ENCODE assay signal across 10 cellular contexts in the genomic region with DNA sequence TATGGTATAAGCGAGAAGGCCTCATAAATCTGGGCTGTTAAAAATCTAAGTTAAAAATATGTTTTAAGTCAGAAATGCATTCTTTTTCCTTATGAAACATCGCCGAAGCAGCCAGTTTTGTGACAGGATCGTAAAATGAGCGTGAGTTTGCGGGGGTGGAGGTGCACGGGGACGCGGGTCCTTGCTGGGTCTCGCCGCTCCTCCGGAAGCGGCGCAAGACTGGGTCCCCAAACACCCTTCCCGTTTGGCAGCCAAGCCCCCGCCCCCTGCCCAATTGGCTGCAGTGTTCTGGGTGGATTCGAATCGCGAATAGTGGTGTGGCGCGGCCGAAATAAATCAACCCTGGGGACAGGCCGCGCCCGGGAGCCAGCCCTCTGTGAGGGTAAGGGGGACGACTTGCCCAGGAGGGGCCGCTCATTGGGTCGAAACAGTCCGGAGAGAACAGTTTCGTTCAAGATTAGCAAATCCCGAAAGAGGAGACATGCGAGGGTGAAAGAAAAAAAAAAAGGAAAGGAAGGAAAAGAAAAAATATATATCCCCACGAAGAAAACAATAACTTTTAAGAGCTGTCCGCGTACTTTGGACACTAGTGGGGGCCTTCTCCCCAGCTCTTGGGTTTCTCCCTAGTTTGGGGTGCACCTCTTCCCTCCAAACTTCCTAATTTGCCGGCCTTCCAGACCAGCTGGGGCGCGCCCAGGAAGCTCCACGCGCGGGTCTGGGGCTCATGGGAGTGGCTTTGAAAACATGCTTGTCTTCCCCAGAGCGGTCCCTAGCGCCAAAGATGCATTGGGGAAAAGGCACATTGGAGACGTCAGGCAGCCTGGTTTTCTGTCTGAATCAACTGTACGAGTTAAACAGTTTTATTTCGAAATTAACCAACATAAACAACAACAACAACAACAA. TPM values are rescaled to one million over a fixed set of nuclear protein-coding genes. Genes with fewer than 3 reads are reported as not detected.
DNase-seq lines count a peak whose midpoint lies in the region; ATAC-seq and TF ChIP-seq lines count a peak whose summit lies in the region.
"Had no signal": no experiment of that assay in that cellular context is flagged by ENCODE, and none has a peak within 500 bp of the region (broad histone marks: within the 10 kb centered on the region; RNA-seq: fewer than 3 reads in every experiment).

No MANE protein-coding gene starts in this region.

- peaks cover 5% of the 10 kb centered on the region for H3K36me3 Mint-ChIP-seq in CD8-positive, alpha-beta T cell
- H3K36me3 Mint-ChIP-seq in neural crest cell (ENCODE audit: low read depth), result peaks cover 3% of the 10 kb centered on the region
- peaks cover 0 to 2% (median 0%) of the 10 kb centered on the region in 5 donors for H3K36me3 Mint-ChIP-seq in naive thymus-derived CD4-positive, alpha-beta T cell

- H3K36me3 ChIP-seq in CD8-positive, alpha-beta T cell (ENCODE audit: insufficient read depth, low read length), result no peaks in the 10 kb centered on the region
- no peaks in the 10 kb centered on the region for H3K36me3 ChIP-seq in Peyer's patch
- H3K36me3 ChIP-seq in naive thymus-derived CD4-positive, alpha-beta T cell (ENCODE audit: control insufficient read depth in 2 of 3, insufficient read depth in 3 of 3, low read length in 3 of 3), result no peaks in the 10 kb centered on the region

- H3K27me3 Mint-ChIP-seq in CD8-positive, alpha-beta T cell (ENCODE audit: low read depth), result peaks cover 66% of the 10 kb centered on the region
- peaks cover 93% of the 10 kb centered on the region for H3K27me3 Mint-ChIP-seq in neural crest cell (ENCODE audit: low read depth)
- peaks cover 63 to 82% (median 73%) of the 10 kb centered on the region in 5 donors for H3K27me3 Mint-ChIP-seq in naive thymus-derived CD4-positive, alpha-beta T cell

- peak in 1 of 2 donors; percentile 46 for TF ChIP-seq POLR2A in Peyer's patch (IDR thresholded peaks at IDR 0.05)

- no peak overlapping the region for H3K4me3 ChIP-seq in CD8-positive, alpha-beta T cell (ENCODE audit: low read depth, low read length)
- peak overlapping the region in 3 of 4 donors; percentile 54 to 90 (median 87) for H3K4me3 ChIP-seq in Peyer's patch
- H3K4me3 ChIP-seq in naive thymus-derived CD4-positive, alpha-beta T cell (ENCODE audit: low read length), result no peak overlapping the region
- H3K4me3 ChIP-seq: SK-N-MC had no signal

- no peaks in the 10 kb centered on the region for H3K9me3 ChIP-seq in CD8-positive, alpha-beta T cell (ENCODE audit: low read length)
- H3K9me3 ChIP-seq in Peyer's patch, result no peaks in the 10 kb centered on the region
- H3K9me3 ChIP-seq in naive thymus-derived CD4-positive, alpha-beta T cell (ENCODE audit: control insufficient read depth in 2 of 3, low read length in 3 of 3), result no peaks in the 10 kb centered on the region

- intact Hi-C loops in CD8-positive, alpha-beta T cell (cut with DNase I, micrococcal nuclease), result loop anchor here in 1 of 2 experiments (5.0 kb wide), 2 partner anchors 176 to 196 kb away; no protein-coding TSS in a partner anchor
- intact Hi-C loops in left ventricle myocardium superior (cut with micrococcal nuclease), result loop anchor here (10.0 kb wide), 1 partner anchor 172 kb away; no protein-coding TSS in a partner anchor
- intact Hi-C loops in naive thymus-derived CD4-positive, alpha-beta T cell (cut with micrococcal nuclease), result loop anchor here in 1 of 2 donors (5.0 to 10.0 kb wide), 3 partner anchors 181 to 922 kb away; a partner anchor contains a TSS

- no peak for TF ChIP-seq CTCF in CD8-positive, alpha-beta T cell (IDR thresholded peaks at IDR 0.05)
- TF ChIP-seq CTCF in Peyer's patch (IDR thresholded peaks at IDR 0.05) (no peak), neural crest cell (conservative IDR thresholded peaks at IDR 0.05) (no peak)

- H3K4me3 Mint-ChIP-seq in CD8-positive, alpha-beta T cell, result peak overlapping the region; percentile 5
- H3K4me3 Mint-ChIP-seq in neural crest cell, result peak overlapping the region; percentile 72
- peak overlapping the region in 2 of 10 donors; percentile 13 to 48 for H3K4me3 Mint-ChIP-seq in naive thymus-derived CD4-positive, alpha-beta T cell

- peaks cover 49% of the 10 kb centered on the region for H3K27me3 ChIP-seq in CD8-positive, alpha-beta T cell (ENCODE audit: insufficient read depth, low read length)
- H3K27me3 ChIP-seq in Peyer's patch, result peaks cover 0 to 49% of the 10 kb centered on the region in 2 donors
- H3K27me3 ChIP-seq in naive thymus-derived CD4-positive, alpha-beta T cell (ENCODE audit: control insufficient read depth in 2 of 2, insufficient read depth in 2 of 2, low read length in 2 of 2), result peaks cover 16 to 33% of the 10 kb centered on the region in 2 donors

- H3K27ac Mint-ChIP-seq in CD8-positive, alpha-beta T cell, result no peak overlapping the region
- H3K27ac Mint-ChIP-seq in neural crest cell (ENCODE audit: unreplicated experiment), result no peak overlapping the region
- no peak overlapping the region for H3K27ac Mint-ChIP-seq in naive thymus-derived CD4-positive, alpha-beta T cell

- CTCF ChIA-PET in CD8-positive, alpha-beta T cell (lab: Charles Lee), result no interaction called here
- CTCF ChIA-PET in naive thymus-derived CD4-positive, alpha-beta T cell (lab: Charles Lee), result no interaction called here

- POLR2A ChIA-PET in CD8-positive, alpha-beta T cell (lab: Charles Lee), result no interaction called here
- POLR2A ChIA-PET in naive thymus-derived CD4-positive, alpha-beta T cell (lab: Charles Lee), result no interaction called here

- H3K4me1 ChIP-seq in CD8-positive, alpha-beta T cell (ENCODE audit: insufficient read depth, low read length), result peaks cover 34% of the 10 kb centered on the region
- peaks cover 0 to 23% (median under 1%) of the 10 kb centered on the region in 4 donors for H3K4me1 ChIP-seq in Peyer's patch
- H3K4me1 ChIP-seq in naive thymus-derived CD4-positive, alpha-beta T cell (ENCODE audit: control insufficient read depth in 2 of 2, insufficient read depth in 2 of 2, low read length in 2 of 2), result peaks cover 0 to 19% of the 10 kb centered on the region in 2 donors

- peaks cover 26% of the 10 kb centered on the region for H3K4me1 Mint-ChIP-seq in CD8-positive, alpha-beta T cell (ENCODE audit: low read depth)
- H3K4me1 Mint-ChIP-seq in neural crest cell, result peaks cover 29% of the 10 kb centered on the region
- peaks cover 0 to 23% (median 20%) of the 10 kb centered on the region in 7 donors for H3K4me1 Mint-ChIP-seq in naive thymus-derived CD4-positive, alpha-beta T cell

- DNase-seq in CD8-positive, alpha-beta T cell, result no peak
- peak in 2 of 3 donors; percentile 78 to 80 for DNase-seq in Peyer's patch
- DNase-seq in left ventricle myocardium superior, result peak; percentile 80
- DNase-seq in neural crest cell (ENCODE audit: low read depth, low spot score), result no peak
- DNase-seq in SKM-1 (lab: John Stamatoyannopoulos, UW; ENCODE audit: unreplicated experiment), result no peak
- no peak for DNase-seq in COLO829 (ENCODE audit: low spot score)
- no peak for DNase-seq in naive thymus-derived CD4-positive, alpha-beta T cell
- DNase-seq: cerebellar nuclear complex had no signal

- no peaks in the 10 kb centered on the region for H3K9me3 Mint-ChIP-seq in CD8-positive, alpha-beta T cell
- H3K9me3 Mint-ChIP-seq in neural crest cell, result no peaks in the 10 kb centered on the region
- peaks cover 0 to 3% (median 0%) of the 10 kb centered on the region in 11 donors for H3K9me3 Mint-ChIP-seq in naive thymus-derived CD4-positive, alpha-beta T cell

- ATAC-seq in CD8-positive, alpha-beta T cell, result no peak
- peak; percentile 18 for ATAC-seq in left ventricle myocardium superior
- no peak for ATAC-seq in GM18858 (IDR thresholded peaks at IDR 0.05; ENCODE audit: unreplicated experiment)
- no peak for ATAC-seq in naive thymus-derived CD4-positive, alpha-beta T cell

- no peak overlapping the region for H3K27ac ChIP-seq in CD8-positive, alpha-beta T cell (ENCODE audit: low read depth, low read length)
- H3K27ac ChIP-seq in Peyer's patch, result peak overlapping the region in 3 of 4 donors; percentile 84 to 96 (median 95)
- H3K27ac ChIP-seq in naive thymus-derived CD4-positive, alpha-beta T cell (ENCODE audit: low read depth, low read length), result no peak overlapping the region
- H3K27ac ChIP-seq: SK-N-MC had no signal

RNA-seq across cellular contexts. Expression of a gene that starts 3.1 kb away (rescaled TPM):
- 1 to 10 TPM; 4.0 to 4.3 TPM for total RNA-seq in CD8-positive, alpha-beta T cell
- total RNA-seq in Peyer's patch (100 to 1,000 TPM in 3 of 4 donors, 10 to 100 TPM in 1; 24.8 to 127 (median 114) TPM), left ventricle myocardium superior (62.3 TPM), neural crest cell (not detected in 2 replicates)
- total RNA-seq in naive thymus-derived CD4-positive, alpha-beta T cell, result under 1 TPM in 2 of 5 experiments, not detected in 3; 0.19 to 0.44 TPM
- polyA plus RNA-seq in naive thymus-derived CD4-positive, alpha-beta T cell, result not detected

Comparison
In these comparisons a context has a peak if more than half of its experiments do, and no peak if none do; other contexts are left out.
1. DNase-seq: peak in Peyer's patch (2 of 3) and left ventricle myocardium superior (single experiment); none in CD8-positive, alpha-beta T cell (0 of 7), neural crest cell (single experiment), SKM-1 (single experiment), COLO829 (single experiment) and naive thymus-derived CD4-positive, alpha-beta T cell (0 of 9).
2. H3K27ac ChIP-seq: peak in Peyer's patch (3 of 4); none in CD8-positive, alpha-beta T cell (single experiment) and naive thymus-derived CD4-positive, alpha-beta T cell (single experiment).
3. H3K4me3 ChIP-seq: peak in Peyer's patch (3 of 4); none in CD8-positive, alpha-beta T cell (single experiment) and naive thymus-derived CD4-positive, alpha-beta T cell (single experiment).
4. RNA of a gene that starts 3.1 kb away (total RNA-seq): 24.8 to 127 TPM in Peyer's patch and 62.3 TPM in left ventricle myocardium superior (single experiment); 4.0 to 4.3 TPM in CD8-positive, alpha-beta T cell, 0.19 to 0.44 TPM in naive thymus-derived CD4-positive, alpha-beta T cell and not detected in neural crest cell; every median in the first group is over 4 times any median in the second.